Comparison of ENCODE assay signal across 12 cellular contexts in genomic region chr5:124193371-124193789, GRCh38.
A peak's percentile ranks its signal among the peaks of the same experiment; 100 is the strongest.
DNase-seq lines count a peak whose midpoint lies in the region; ATAC-seq, FAIRE-seq and TF ChIP-seq lines count a peak whose summit lies in the region.
"Had no signal": no experiment of that assay in that cellular context is flagged by ENCODE, and none has a peak within 500 bp of the region (broad histone marks: within the 10 kb centered on the region; RNA-seq: fewer than 3 reads in every experiment).

No MANE protein-coding gene starts in this region.

- H3K4me3 ChIP-seq in epithelial cell of esophagus (ENCODE audit: low read length), result no peak overlapping the region
- H3K4me3 ChIP-seq: sigmoid colon, vagina had no signal

- ATAC-seq in GM21825 (IDR thresholded peaks at IDR 0.05; ENCODE audit: unreplicated experiment), result no peak
- no peak for ATAC-seq in HG03025 (IDR thresholded peaks at IDR 0.05; ENCODE audit: low FRiP score, unreplicated experiment)

- no peak for TF ChIP-seq CTCF in D721Med (IDR thresholded peaks at IDR 0.05; ENCODE audit: insufficient read depth, missing control alignments)
- TF ChIP-seq CTCF in epithelial cell of esophagus (IDR thresholded peaks at IDR 0.05; ENCODE audit: insufficient read depth, low read depth, low read length, missing control alignments), result no peak

- DNase-seq in D721Med (ENCODE audit: insufficient read length, low spot score) (no peak), NCI-H69 (lab: John Stamatoyannopoulos, UW) (peak; percentile 26), epithelial cell of esophagus (ENCODE audit: low read depth) (peak; percentile 70), non-pigmented ciliary epithelial cell (ENCODE audit: low read depth) (peak; percentile 11), NOMO-1 treated with DMSO at 0.1 percent for 48 hours (lab: John Stamatoyannopoulos, UW; ENCODE audit: unreplicated experiment) (no peak)
- no peak for DNase-seq in activated effector memory CD4-positive, alpha-beta T cell treated with Interleukin-2 at 50 U/mL for 16 hours
- DNase-seq: NCI-H526 treated with DMSO at 0.1 percent for 48 hours, sigmoid colon had no signal

- FAIRE-seq in D721Med (lab: Jason Lieb, UNC), result peak; percentile 71
- FAIRE-seq: GM12891 had no signal

Comparison
In these comparisons a context has a peak if more than half of its experiments do, and no peak if none do; other contexts are left out.
1. DNase-seq: peak in NCI-H69 (single experiment), epithelial cell of esophagus (single experiment) and non-pigmented ciliary epithelial cell (single experiment); none in D721Med (single experiment), activated effector memory CD4-positive, alpha-beta T cell treated with Interleukin-2 at 50 U/mL for 16 hours (single experiment) and NOMO-1 treated with DMSO at 0.1 percent for 48 hours (single experiment).